Comparison of ENCODE assay signal across 13 cellular contexts in genomic region chr13:27967203-27967735, GRCh38. TPM values are rescaled to one million over a fixed set of nuclear protein-coding genes. Genes with fewer than 3 reads are reported as not detected.
DNase-seq lines count a peak whose midpoint lies in the region; ATAC-seq and TF ChIP-seq lines count a peak whose summit lies in the region.
"Had no signal": no experiment of that assay in that cellular context is flagged by ENCODE, and none has a peak within 500 bp of the region (broad histone marks: within the 10 kb centered on the region; RNA-seq: fewer than 3 reads in every experiment).

No MANE protein-coding gene starts in this region.

- POLR2A ChIA-PET in Panc1 (lab: Charles Lee), result interaction anchor here (0.7 kb wide), 1 partner anchor 772 kb away, joined by 3 read pairs; no protein-coding TSS in a partner anchor
- POLR2A ChIA-PET in CD8-positive, alpha-beta memory T cell (lab: Charles Lee), result no interaction called here

- H3K27me3 ChIP-seq in Panc1 (ENCODE audit: control insufficient read depth, insufficient read depth, low read length), result no peaks in the 10 kb centered on the region
- peaks cover 98% of the 10 kb centered on the region for H3K27me3 ChIP-seq in iPS-15b (ENCODE audit: control insufficient read depth, insufficient read depth, low read length)
- peaks cover 37% of the 10 kb centered on the region for H3K27me3 ChIP-seq in CD8-positive, alpha-beta memory T cell (ENCODE audit: insufficient read depth, low read length, poor library complexity, severe bottlenecking)

- DNase-seq in activated CD8-positive, alpha-beta memory T cell treated with anti-CD3 and anti-CD28 coated beads, Interleukin-2, amount 10 ng/mL, durations not matched to agents 7 days and 5 days, result no peak
- no peak for DNase-seq in activated CD8-positive, alpha-beta memory T cell treated with anti-CD3 and anti-CD28 coated beads, Interleukin-2, amount 50 U/mL, for 4 hours
- DNase-seq in Panc1 (ENCODE audit: low read depth, low spot score) (no peak), NCI-H146 treated with DMSO at 0.1 percent for 48 hours (lab: John Stamatoyannopoulos, UW; ENCODE audit: unreplicated experiment) (no peak), glomerular visceral epithelial cell (ENCODE audit: extremely low spot score) (no peak)
- DNase-seq in stimulated activated naive B cell treated with anti-CD40 and anti-IgM and Interleukin-4, amounts not matched to agents 10 μg/mL and 1 μg/mL and 100 μg/mL, for 72 hours, result no peak
- DNase-seq in CD8-positive, alpha-beta memory T cell, result no peak
- DNase-seq: hippocampal formation, NCI-H1436, NCI-H774 had no signal

- ATAC-seq in activated CD8-positive, alpha-beta memory T cell treated with anti-CD3 and anti-CD28 coated beads, Interleukin-2, amount 10 ng/mL, durations not matched to agents 7 days and 5 days, result no peak
- ATAC-seq in Panc1, result 0 out of 2 replicates have a peak, but pooled peaks have one; percentile 15
- peak; percentile 36 to 62 for ATAC-seq in stimulated activated naive B cell treated with anti-CD40 and anti-IgM and Interleukin-4, amounts not matched to agents 10 μg/mL and 1 μg/mL and 100 μg/mL, for 72 hours (replicated peaks)

- TF ChIP-seq CTCF in Panc1 (IDR thresholded peaks at IDR 0.05), result no peak

- H3K4me1 Mint-ChIP-seq in activated CD8-positive, alpha-beta memory T cell treated with anti-CD3 and anti-CD28 coated beads, Interleukin-2, amount 10 ng/mL, durations not matched to agents 7 days and 5 days, result peaks cover 5% of the 10 kb centered on the region
- H3K4me1 Mint-ChIP-seq in stimulated activated naive B cell treated with anti-CD40 and anti-IgM and Interleukin-4, amounts not matched to agents 10 μg/mL and 1 μg/mL and 100 μg/mL, for 72 hours, result peaks cover 33 to 55% of the 10 kb centered on the region in 2 donors
- peaks cover 9 to 42% (median 13%) of the 10 kb centered on the region in 3 donors for H3K4me1 Mint-ChIP-seq in CD8-positive, alpha-beta memory T cell

- in situ Hi-C loops in Panc1 (cut with HindIII; ENCODE audit: low pct_unique_long_range_greater_than_20kb, low sequenced_read_pairs), result loop anchor here (25.0 kb wide), 1 partner anchor 130 kb away; no protein-coding TSS in a partner anchor

- no peaks in the 10 kb centered on the region for H3K36me3 Mint-ChIP-seq in activated CD8-positive, alpha-beta memory T cell treated with anti-CD3 and anti-CD28 coated beads, Interleukin-2, amount 10 ng/mL, durations not matched to agents 7 days and 5 days
- no peaks in the 10 kb centered on the region for H3K36me3 Mint-ChIP-seq in stimulated activated naive B cell treated with anti-CD40 and anti-IgM and Interleukin-4, amounts not matched to agents 10 μg/mL and 1 μg/mL and 100 μg/mL, for 72 hours
- peaks cover 0 to 1% (median 0%) of the 10 kb centered on the region in 3 donors for H3K36me3 Mint-ChIP-seq in CD8-positive, alpha-beta memory T cell

- peak overlapping the region; percentile 34; the same call in 1 of the 2 replicates for H3K27ac ChIP-seq in Panc1 (ENCODE audit: low read length)
- H3K27ac ChIP-seq in CD8-positive, alpha-beta memory T cell (ENCODE audit: low read depth, low read length), result no peak overlapping the region

- H3K9ac ChIP-seq in iPS-15b (ENCODE audit: low read depth, low read length), result no peak overlapping the region

- BruUV-seq in Panc1 (replicated peaks; lab: Mats Ljungman, UMichigan), result no TSS peak

- peaks cover 16% of the 10 kb centered on the region for H3K4me1 ChIP-seq in Panc1 (ENCODE audit: control insufficient read depth, insufficient read depth, low read length)
- H3K4me1 ChIP-seq in iPS-15b (ENCODE audit: control insufficient read depth, insufficient read depth, low read length), result peaks cover 22% of the 10 kb centered on the region
- H3K4me1 ChIP-seq in CD8-positive, alpha-beta memory T cell (ENCODE audit: insufficient read depth, low read length), result no peaks in the 10 kb centered on the region

- CTCF ChIA-PET in activated CD8-positive, alpha-beta memory T cell treated with anti-CD3 and anti-CD28 coated beads, Interleukin-2, amount 10 ng/mL, durations not matched to agents 7 days and 5 days (lab: Charles Lee), result interaction anchor here (1.0 to 5.2 kb wide), 3 partner anchors 13 to 140 kb away, joined by 3 to 22 read pairs (median 7); no protein-coding TSS in a partner anchor
- CTCF ChIA-PET in Panc1 (lab: Charles Lee), result interaction anchor here (0.6 kb wide), 1 partner anchor 9 kb away, joined by 4 read pairs; no protein-coding TSS in a partner anchor
- CTCF ChIA-PET in CD8-positive, alpha-beta memory T cell (lab: Charles Lee), result no interaction called here

- H3K9me3 ChIP-seq in Panc1 (ENCODE audit: control insufficient read depth, insufficient read depth, low read depth, low read length) (no peaks in the 10 kb centered on the region), iPS-15b (ENCODE audit: control insufficient read depth, insufficient read depth, low read length) (no peaks in the 10 kb centered on the region)
- no peaks in the 10 kb centered on the region for H3K9me3 ChIP-seq in CD8-positive, alpha-beta memory T cell (ENCODE audit: low read length)

- H3K9me3 Mint-ChIP-seq in activated CD8-positive, alpha-beta memory T cell treated with anti-CD3 and anti-CD28 coated beads, Interleukin-2, amount 10 ng/mL, durations not matched to agents 7 days and 5 days (ENCODE audit: low read depth), result no peaks in the 10 kb centered on the region
- no peaks in the 10 kb centered on the region for H3K9me3 Mint-ChIP-seq in stimulated activated naive B cell treated with anti-CD40 and anti-IgM and Interleukin-4, amounts not matched to agents 10 μg/mL and 1 μg/mL and 100 μg/mL, for 72 hours
- no peaks in the 10 kb centered on the region for H3K9me3 Mint-ChIP-seq in CD8-positive, alpha-beta memory T cell

- H3K4me3 Mint-ChIP-seq in activated CD8-positive, alpha-beta memory T cell treated with anti-CD3 and anti-CD28 coated beads, Interleukin-2, amount 10 ng/mL, durations not matched to agents 7 days and 5 days, result no peak overlapping the region
- peak overlapping the region; percentile 77 for H3K4me3 Mint-ChIP-seq in stimulated activated naive B cell treated with anti-CD40 and anti-IgM and Interleukin-4, amounts not matched to agents 10 μg/mL and 1 μg/mL and 100 μg/mL, for 72 hours
- H3K4me3 Mint-ChIP-seq in CD8-positive, alpha-beta memory T cell, result peak overlapping the region in 3 of 7 donors; percentile 17 to 88 (median 19)

- H3K36me3 ChIP-seq in Panc1 (ENCODE audit: control insufficient read depth, insufficient read depth, low read length) (no peaks in the 10 kb centered on the region; the same call in 1 of the 2 replicates), iPS-15b (ENCODE audit: control insufficient read depth, insufficient read depth, low read length) (no peaks in the 10 kb centered on the region)
- no peaks in the 10 kb centered on the region for H3K36me3 ChIP-seq in CD8-positive, alpha-beta memory T cell (ENCODE audit: insufficient read depth, low read length)

- peak overlapping the region; percentile 25 for H3K27ac Mint-ChIP-seq in activated CD8-positive, alpha-beta memory T cell treated with anti-CD3 and anti-CD28 coated beads, Interleukin-2, amount 10 ng/mL, durations not matched to agents 7 days and 5 days
- H3K27ac Mint-ChIP-seq in stimulated activated naive B cell treated with anti-CD40 and anti-IgM and Interleukin-4, amounts not matched to agents 10 μg/mL and 1 μg/mL and 100 μg/mL, for 72 hours, result peak overlapping the region; percentile 88
- peak overlapping the region in 1 of 8 donors; percentile 59 for H3K27ac Mint-ChIP-seq in CD8-positive, alpha-beta memory T cell

- intact Hi-C loops in Panc1 (cut with micrococcal nuclease; ENCODE audit: unreplicated experiment), result no loop called here

- H3K4me3 ChIP-seq in Panc1 (ENCODE audit: low read depth in 2 of 2, low read length in 2 of 2) (peak overlapping the region; percentile 51 to 53), iPS-15b (ENCODE audit: low read depth, low read length) (peak overlapping the region; percentile 40)
- no peak overlapping the region for H3K4me3 ChIP-seq in CD8-positive, alpha-beta memory T cell (ENCODE audit: low read length)

- H3K27me3 Mint-ChIP-seq in activated CD8-positive, alpha-beta memory T cell treated with anti-CD3 and anti-CD28 coated beads, Interleukin-2, amount 10 ng/mL, durations not matched to agents 7 days and 5 days, result peaks cover 90% of the 10 kb centered on the region
- H3K27me3 Mint-ChIP-seq in stimulated activated naive B cell treated with anti-CD40 and anti-IgM and Interleukin-4, amounts not matched to agents 10 μg/mL and 1 μg/mL and 100 μg/mL, for 72 hours, result peaks cover 73 to 96% of the 10 kb centered on the region in 2 donors
- H3K27me3 Mint-ChIP-seq in CD8-positive, alpha-beta memory T cell, result peaks cover 65 to 83% of the 10 kb centered on the region in 2 donors

RNA-seq across cellular contexts. Expression of gene CDX2, which starts 1.8 kb away (rescaled TPM):
- total RNA-seq in activated CD8-positive, alpha-beta memory T cell treated with anti-CD3 and anti-CD28 coated beads, Interleukin-2, amount 10 ng/mL, durations not matched to agents 7 days and 5 days, result not detected
- 5.1 TPM for total RNA-seq in Panc1 (2021; ENCODE audit: unreplicated experiment)
- polyA plus RNA-seq in Panc1 (2012; ENCODE audit: insufficient read length), result 4.9 TPM
- not detected for total RNA-seq in CD8-positive, alpha-beta memory T cell
- polyA plus RNA-seq in CD8-positive, alpha-beta memory T cell, result not detected
- total RNA-seq: lung microvascular endothelial cell; T-helper 2 cell treated with Interferon-gamma antibody and Interleukin-4, amounts not matched to agents 100 ng/mL and 5 ng/mL, for 36 hours had no signal

RNA-seq across cellular contexts. Expression of gene URAD, which starts 21.2 kb away (rescaled TPM):
- total RNA-seq in activated CD8-positive, alpha-beta memory T cell treated with anti-CD3 and anti-CD28 coated beads, Interleukin-2, amount 10 ng/mL, durations not matched to agents 7 days and 5 days, result not detected
- total RNA-seq in Panc1 (2021; ENCODE audit: unreplicated experiment), result not detected
- polyA plus RNA-seq in Panc1 (2012; ENCODE audit: insufficient read length), result not detected
- not detected for total RNA-seq in CD8-positive, alpha-beta memory T cell
- not detected for polyA plus RNA-seq in CD8-positive, alpha-beta memory T cell
- total RNA-seq: lung microvascular endothelial cell; T-helper 2 cell treated with Interferon-gamma antibody and Interleukin-4, amounts not matched to agents 100 ng/mL and 5 ng/mL, for 36 hours had no signal

RNA-seq across cellular contexts. Expression of gene PDX1, which starts 47.5 kb away (rescaled TPM):
- total RNA-seq in activated CD8-positive, alpha-beta memory T cell treated with anti-CD3 and anti-CD28 coated beads, Interleukin-2, amount 10 ng/mL, durations not matched to agents 7 days and 5 days, result not detected
- total RNA-seq in Panc1 (2021; ENCODE audit: unreplicated experiment), result 3.4 TPM
- 2.9 TPM for polyA plus RNA-seq in Panc1 (2012; ENCODE audit: insufficient read length)
- not detected for total RNA-seq in CD8-positive, alpha-beta memory T cell
- polyA plus RNA-seq in CD8-positive, alpha-beta memory T cell, result not detected
- total RNA-seq: lung microvascular endothelial cell; T-helper 2 cell treated with Interferon-gamma antibody and Interleukin-4, amounts not matched to agents 100 ng/mL and 5 ng/mL, for 36 hours had no signal
